ENCODE assay signal across 1 cellular context in genomic region chr2:215929602-215930335, GRCh38.
TF ChIP-seq lines count a peak whose summit lies in the region.

No MANE protein-coding gene starts in this region.

TF ChIP-seq in K562, 482 proteins besides CTCF, POLR2A, EP300 and RAD21 (continued from another document):
- TF ChIP-seq AFF1 (IDR thresholded peaks at IDR 0.05; ENCODE audit: low read depth in 1 of 2, partially characterized antibody in 2 of 2) (peak in 1 of 2 experiments; percentile 38), ARNT (IDR thresholded peaks at IDR 0.05) (peak in 1 of 2 experiments; percentile 68; a peak in 1 of 4 replicates), MEF2D (tag; conservative IDR thresholded peaks at IDR 0.05; ENCODE audit: low read depth) (0 out of 2 replicates have a peak, but pooled peaks have one; percentile 20), PRDM10 (IDR thresholded peaks at IDR 0.05; ENCODE audit: partially characterized antibody) (no peak), DPF2 (IDR thresholded peaks at IDR 0.05) (peak; percentile 84), BRD9 (IDR thresholded peaks at IDR 0.05; ENCODE audit: low read depth, partially characterized antibody) (no peak), ZBED1 (IDR thresholded peaks at IDR 0.05) (no peak), FOS (IDR thresholded peaks at IDR 0.05; ENCODE audit: extremely low read depth, insufficient read length) (peak; percentile 6), ZNF316 (IDR thresholded peaks at IDR 0.05) (peak; percentile 89), TCF3 (CRISPR knock-in tag; IDR thresholded peaks at IDR 0.05) (peak; percentile 18; the same call in 1 of the 2 replicates), ZBTB8A (IDR thresholded peaks at IDR 0.05; ENCODE audit: partially characterized antibody) (no peak), NFE2 (IDR thresholded peaks at IDR 0.05; ENCODE audit: low read depth) (peak; percentile 42; the same call in 1 of the 2 replicates), HLTF (IDR thresholded peaks at IDR 0.05) (0 out of 2 replicates have a peak, but pooled peaks have one; percentile 53), NR1H2 (CRISPR knock-in tag; IDR thresholded peaks at IDR 0.05) (no peak), ZBTB7A (IDR thresholded peaks at IDR 0.05; ENCODE audit: borderline replicate concordance, control insufficient read depth, low read depth, low read length) (peak; percentile 44; the same call in 1 of the 2 replicates), HES1 (IDR thresholded peaks at IDR 0.05; ENCODE audit: low read depth) (no peak), CTBP1 (IDR thresholded peaks at IDR 0.05; ENCODE audit: borderline replicate concordance) (peak; percentile 34; the same call in 1 of the 2 replicates), JUN (IDR thresholded peaks at IDR 0.05; ENCODE audit: borderline replicate concordance, low read depth, low read length) (peak; percentile 65; the same call in 1 of the 2 replicates), JUN (CRISPR knock-in tag; IDR thresholded peaks at IDR 0.05; ENCODE audit: borderline replicate concordance) (no peak), NFRKB (IDR thresholded peaks at IDR 0.05; ENCODE audit: low read depth) (peak; percentile 76; the same call in 1 of the 2 replicates), ZNF143 (CRISPR knock-in tag; IDR thresholded peaks at IDR 0.05) (no peak), HDAC1 (IDR thresholded peaks at IDR 0.05) (peak in 1 of 2 experiments; percentile 65; a peak in 1 of 4 replicates), MAFK (IDR thresholded peaks at IDR 0.05; ENCODE audit: low read length) (peak; percentile 47), TOE1 (IDR thresholded peaks at IDR 0.05; ENCODE audit: borderline replicate concordance) (no peak), TOE1 (CRISPR knock-in tag; IDR thresholded peaks at IDR 0.05; ENCODE audit: borderline replicate concordance, low read depth) (no peak), JUND (IDR thresholded peaks at IDR 0.05; ENCODE audit: borderline replicate concordance, low read depth, low read length) (peak; percentile 91), JUND (tag; IDR thresholded peaks at IDR 0.05; ENCODE audit: borderline replicate concordance, low read depth, low read length) (peak; percentile 94)
TF ChIP-seq in K562: peak in this region for 27.
